17 cellular contexts compared by ENCODE assay signal in genomic region chrX:63475200-63475599, GRCh38.
DNase-seq lines count a peak whose midpoint lies in the region; ATAC-seq, FAIRE-seq and TF ChIP-seq lines count a peak whose summit lies in the region.
"Had no signal": no experiment of that assay in that cellular context is flagged by ENCODE, and none has a peak within 500 bp of the region (broad histone marks: within the 10 kb centered on the region; RNA-seq: fewer than 3 reads in every experiment).

No MANE protein-coding gene starts in this region.

- no peak overlapping the region for H3K4me2 ChIP-seq in A549

- FAIRE-seq in A549 (lab: Jason Lieb, UNC), result peak; percentile 13
- FAIRE-seq: H1 had no signal

- H3K4me1 ChIP-seq in A549 (no peaks in the 10 kb centered on the region), HEK293 (ENCODE audit: control insufficient read depth, insufficient read depth, low read length) (no peaks in the 10 kb centered on the region)

- H3K9me3 ChIP-seq in A549, result peaks cover 36% of the 10 kb centered on the region
- H3K9me3 ChIP-seq in HEK293 (ENCODE audit: control insufficient read depth, insufficient read depth, low read depth, low read length), result no peaks in the 10 kb centered on the region; the same call in none of the 2 replicates

- TF ChIP-seq POLR2A in A549 (IDR thresholded peaks at IDR 0.05; ENCODE audit: low read length) (no peak), erythroblast (IDR thresholded peaks at IDR 0.05; ENCODE audit: low read length) (no peak)

- CTCF ChIA-PET in A549 (lab: Yijun Ruan, JAX), result no interaction called here
- CTCF ChIA-PET in HEK293 (lab: Yijun Ruan, JAX), result no interaction called here

- WGBS in A549 (ENCODE audit: missing lambda C conversion rate), result 62% methylated on average over 1 of the region's 1 CpG

- TF ChIP-seq CTCF in A549 (IDR thresholded peaks at IDR 0.05), result no peak
- no peak for TF ChIP-seq CTCF in HEK293 (tag by site-specific recombination; IDR thresholded peaks at IDR 0.05)

- TF ChIP-seq RAD21 in A549 (conservative IDR thresholded peaks at IDR 0.05 in 1 of 2, IDR thresholded peaks at IDR 0.05 in 1 of 2), result no peak

- no peak for TF ChIP-seq EP300 in A549 (IDR thresholded peaks at IDR 0.05)

- H3K4me3 ChIP-seq in A549 (no peak overlapping the region), HEK293 (ENCODE audit: low read depth, low read length) (no peak overlapping the region)

- no peak overlapping the region for H3K27ac ChIP-seq in A549
- no peak overlapping the region for H3K27ac ChIP-seq in HEK293 (ENCODE audit: extremely low read depth, low read depth, low read length)

- no peaks in the 10 kb centered on the region for H3K36me3 ChIP-seq in HEK293 (ENCODE audit: control insufficient read depth in 2 of 2, insufficient read depth in 1 of 2, low read length in 2 of 2)

- ATAC-seq in A549 (no peak), HG03039 (IDR thresholded peaks at IDR 0.05; ENCODE audit: unreplicated experiment) (no peak), HG03139 (IDR thresholded peaks at IDR 0.05; ENCODE audit: unreplicated experiment) (no peak)
- ATAC-seq: Panc1 had no signal

- DNase-seq in A549 (ENCODE audit: low read depth in 1 of 2, low spot score in 1 of 2) (peak in 1 of 2 experiments; percentile 37), RPMI7951 (ENCODE audit: low read depth) (peak; percentile 2), erythroblast (lab: John Stamatoyannopoulos, UW) (peak; percentile 3 to 20), NCI-H146 treated with DMSO at 0.1 percent for 48 hours (lab: John Stamatoyannopoulos, UW; ENCODE audit: unreplicated experiment) (no peak), NCI-H1694 (lab: John Stamatoyannopoulos, UW) (no peak)
- DNase-seq: COR-L47, DMS79 treated with DMSO at 0.1 percent for 48 hours, GDM1, NCI-H1436 treated with DMSO at 0.1 percent for 48 hours, NCI-H446 treated with DMSO at 0.1 percent for 48 hours, NCI-H774, Right ventricle myocardium superior had no signal

- POLR2A ChIA-PET in A549 (lab: Yijun Ruan, JAX) (no interaction called here), HEK293 (lab: Yijun Ruan, JAX) (no interaction called here)

TF ChIP-seq in A549, 52 proteins besides CTCF, POLR2A, EP300 and RAD21:
- TF ChIP-seq RNF2 (IDR thresholded peaks at IDR 0.05; ENCODE audit: borderline replicate concordance, low read depth), result no peak
- TF ChIP-seq ELK1 (IDR thresholded peaks at IDR 0.05; ENCODE audit: low read depth, low read length), result no peak
- TF ChIP-seq ZSCAN20 (CRISPR knock-in tag; IDR thresholded peaks at IDR 0.05), result no peak
- no peak for TF ChIP-seq HES2 (IDR thresholded peaks at IDR 0.05)
- no peak for TF ChIP-seq HEYL (CRISPR knock-in tag; IDR thresholded peaks at IDR 0.05)
- TF ChIP-seq ESRRA (IDR thresholded peaks at IDR 0.05; ENCODE audit: borderline replicate concordance, low read length), result no peak

TF ChIP-seq in HEK293, 187 proteins besides CTCF, POLR2A, EP300 and RAD21:
- TF ChIP-seq ZNF266 (tag by site-specific recombination; IDR thresholded peaks at IDR 0.05; ENCODE audit: low read depth), result no peak
- no peak for TF ChIP-seq MZF1 (tag by site-specific recombination; IDR thresholded peaks at IDR 0.05; ENCODE audit: borderline replicate concordance)
- no peak for TF ChIP-seq KLF8 (tag by site-specific recombination; IDR thresholded peaks at IDR 0.05)
- TF ChIP-seq SETDB1 (IDR thresholded peaks at IDR 0.05; ENCODE audit: insufficient read length, low read length), result peak; percentile 93
- TF ChIP-seq ZNF549 (tag by site-specific recombination; IDR thresholded peaks at IDR 0.05), result 0 out of 2 replicates have a peak, but pooled peaks have one; percentile 20
- TF ChIP-seq, protein P1, sequence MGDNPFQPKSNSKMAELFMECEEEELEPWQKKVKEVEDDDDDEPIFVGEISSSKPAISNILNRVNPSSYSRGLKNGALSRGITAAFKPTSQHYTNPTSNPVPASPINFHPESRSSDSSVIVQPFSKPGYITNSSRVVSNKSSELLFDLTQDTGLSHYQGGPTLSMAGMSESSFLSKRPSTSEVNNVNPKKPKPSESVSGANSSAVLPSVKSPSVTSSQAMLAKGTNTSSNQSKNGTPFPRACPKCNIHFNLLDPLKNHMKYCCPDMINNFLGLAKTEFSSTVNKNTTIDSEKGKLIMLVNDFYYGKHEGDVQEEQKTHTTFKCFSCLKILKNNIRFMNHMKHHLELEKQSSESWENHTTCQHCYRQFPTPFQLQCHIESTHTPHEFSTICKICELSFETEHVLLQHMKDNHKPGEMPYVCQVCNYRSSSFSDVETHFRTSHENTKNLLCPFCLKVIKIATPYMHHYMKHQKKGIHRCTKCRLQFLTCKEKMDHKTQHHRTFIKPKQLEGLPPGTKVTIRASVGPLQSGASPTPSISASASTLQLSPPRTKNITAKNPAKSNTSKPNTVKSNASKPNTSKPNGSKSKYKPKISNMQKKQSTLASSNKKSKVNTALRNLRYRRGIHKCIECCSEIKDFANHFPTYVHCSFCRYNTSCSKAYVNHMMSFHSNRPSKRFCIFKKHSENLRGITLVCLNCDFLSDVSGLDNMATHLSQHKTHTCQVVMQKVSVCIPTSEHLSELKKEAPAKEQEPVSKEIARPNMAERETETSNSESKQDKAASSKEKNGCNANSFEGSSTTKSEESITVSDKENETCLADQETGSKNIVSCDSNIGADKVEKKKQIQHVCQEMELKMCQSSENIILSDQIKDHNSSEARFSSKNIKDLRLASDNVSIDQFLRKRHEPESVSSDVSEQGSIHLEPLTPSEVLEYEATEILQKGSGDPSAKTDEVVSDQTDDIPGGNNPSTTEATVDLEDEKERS (tag by site-specific recombination; IDR thresholded peaks at IDR 0.05), result peak; percentile 76
- peak; percentile 90; the same call in 1 of the 2 replicates for TF ChIP-seq TRIM28 (IDR thresholded peaks at IDR 0.05; ENCODE audit: borderline replicate concordance, low read length)
- peak; percentile 16; the same call in 1 of the 2 replicates for TF ChIP-seq ZNF555 (tag by site-specific recombination; conservative IDR thresholded peaks at IDR 0.05)
- TF ChIP-seq ZNF626 (tag by site-specific recombination; IDR thresholded peaks at IDR 0.05), result peak; percentile 98

Comparison
In these comparisons a context has a peak if more than half of its experiments do, and no peak if none do; other contexts are left out.
1. DNase-seq: peak in RPMI7951 (single experiment) and erythroblast (2 of 2); none in NCI-H146 treated with DMSO at 0.1 percent for 48 hours (single experiment) and NCI-H1694 (single experiment).